In genomic region chr9:2755285-2755684, GRCh38 we compare ENCODE assay signal across 29 cellular contexts. TPM values are rescaled to one million over a fixed set of nuclear protein-coding genes. Genes with fewer than 3 reads are reported as not detected.
DNase-seq lines count a peak whose midpoint lies in the region; ATAC-seq and TF ChIP-seq lines count a peak whose summit lies in the region.
"Had no signal": no experiment of that assay in that cellular context is flagged by ENCODE, and none has a peak within 500 bp of the region (broad histone marks: within the 10 kb centered on the region; RNA-seq: fewer than 3 reads in every experiment).

No MANE protein-coding gene starts in this region.

- CTCF ChIA-PET in HEK293 (lab: Yijun Ruan, JAX), result interaction anchor here (0.6 to 1.3 kb wide), 2 partner anchors 27 to 265 kb away, joined by 4 to 5 read pairs; no protein-coding TSS in a partner anchor
- CTCF ChIA-PET in PC-3 (lab: Charles Lee), result no interaction called here

- no peak overlapping the region for H3K4me3 ChIP-seq in HEK293 (ENCODE audit: low read depth, low read length)
- H3K4me3 ChIP-seq in endodermal cell (ENCODE audit: low read length), result peak overlapping the region; percentile 70
- no peak overlapping the region for H3K4me3 ChIP-seq in PC-3 (ENCODE audit: low read length)
- H3K4me3 ChIP-seq: adrenal gland, heart right ventricle, psoas muscle had no signal

- no peaks in the 10 kb centered on the region for H3K27me3 Mint-ChIP-seq in endodermal cell (ENCODE audit: insufficient read depth)
- H3K27me3 Mint-ChIP-seq: memory B cell, type B pancreatic cell had no signal

- H3K9me3 Mint-ChIP-seq in endodermal cell, result peaks cover 26% of the 10 kb centered on the region

- H3K27ac Mint-ChIP-seq in endodermal cell, result no peak overlapping the region
- H3K27ac Mint-ChIP-seq: memory B cell, type B pancreatic cell had no signal

- no peak overlapping the region for H3K9ac ChIP-seq in endodermal cell (ENCODE audit: extremely low read depth, low read length, poor library complexity, severe bottlenecking)
- no peak overlapping the region for H3K9ac ChIP-seq in PC-3 (ENCODE audit: low read length)

- peaks cover 36% of the 10 kb centered on the region for H3K36me3 Mint-ChIP-seq in endodermal cell (ENCODE audit: low read depth)

- no peaks in the 10 kb centered on the region for H4K20me1 ChIP-seq in PC-3 (ENCODE audit: low read length)

- WGBS in endodermal cell (ENCODE audit: insufficient coverage in 1 of 2, insufficient read length in 1 of 2), 2 experiments, result 26% methylated on average over 1 of the region's 1 CpG; no CpG with 5 or more reads in 1 of the 2 experiments

- no peak overlapping the region for H2AFZ ChIP-seq in PC-3 (ENCODE audit: low read length)

- POLR2A ChIA-PET in HEK293 (lab: Yijun Ruan, JAX), result no interaction called here
- POLR2A ChIA-PET in PC-3 (lab: Charles Lee; ENCODE audit: unreplicated experiment), result no interaction called here

- no peak overlapping the region for H3K4me2 ChIP-seq in PC-3 (ENCODE audit: low read length)

- H3K27me3 ChIP-seq in endodermal cell (ENCODE audit: control insufficient read depth, insufficient read depth, low read length, poor library complexity, severe bottlenecking) (no peaks in the 10 kb centered on the region), PC-3 (ENCODE audit: low read length) (no peaks in the 10 kb centered on the region)
- H3K27me3 ChIP-seq: adrenal gland, brain microvascular endothelial cell, heart right ventricle, neutrophil had no signal

- ATAC-seq in PC-3, result no peak
- no peak for ATAC-seq in GM21723 (IDR thresholded peaks at IDR 0.05; ENCODE audit: unreplicated experiment)
- ATAC-seq: heart right ventricle, left cardiac atrium, psoas muscle had no signal

- TF ChIP-seq CTCF in HEK293 (tag by site-specific recombination; IDR thresholded peaks at IDR 0.05) (no peak), endodermal cell (conservative IDR thresholded peaks at IDR 0.05) (no peak), PC-3 (conservative IDR thresholded peaks at IDR 0.05; ENCODE audit: low read depth, low read length) (no peak)

- H3K79me2 ChIP-seq in PC-3 (ENCODE audit: low read length), result no peaks in the 10 kb centered on the region

- H3K36me3 ChIP-seq in HEK293 (ENCODE audit: control insufficient read depth in 2 of 2, insufficient read depth in 1 of 2, low read length in 2 of 2), result no peaks in the 10 kb centered on the region
- peaks cover 28% of the 10 kb centered on the region for H3K36me3 ChIP-seq in endodermal cell (ENCODE audit: control insufficient read depth, insufficient read depth, low read length)
- H3K36me3 ChIP-seq in PC-3 (ENCODE audit: low read depth, low read length), result no peaks in the 10 kb centered on the region
- H3K36me3 ChIP-seq: adrenal gland, brain microvascular endothelial cell, neutrophil had no signal

- H3K27ac ChIP-seq in HEK293 (ENCODE audit: extremely low read depth, low read depth, low read length) (no peak overlapping the region), endodermal cell (ENCODE audit: low read depth, low read length) (no peak overlapping the region), PC-3 (ENCODE audit: low read length) (no peak overlapping the region)
- H3K27ac ChIP-seq: adrenal gland, brain microvascular endothelial cell, heart right ventricle, neutrophil, psoas muscle had no signal

- DNase-seq in DMS 273 treated with DMSO at 0.1 percent for 48 hours (lab: John Stamatoyannopoulos, UW), result peak; percentile 23
- DNase-seq in NCI-H748 (lab: John Stamatoyannopoulos, UW; ENCODE audit: unreplicated experiment), result peak; percentile 90
- no peak for DNase-seq in endodermal cell
- DNase-seq in PC-3, result no peak
- no peak for DNase-seq in NCI-H2227 treated with DMSO at 0.1 percent for 48 hours (lab: John Stamatoyannopoulos, UW)
- DNase-seq: activated CD4-positive, alpha-beta T cell treated with anti-CD3 and anti-CD28 coated beads for 48 hours; activated naive CD4-positive, alpha-beta T cell treated with Interleukin-2 at 50 U/mL for 16 hours; activated T-cell treated with anti-CD3 and anti-CD28 coated beads, Interleukin-2, amount 50 U/mL, for 48 hours; adrenal gland; brain microvascular endothelial cell; effector CD4-positive, alpha-beta T cell; erythroblast; heart right ventricle; IMR-90; left cardiac atrium; NCI-H1105 treated with DMSO at 0.1 percent for 48 hours; psoas muscle; RPMI8226 had no signal

- no peaks in the 10 kb centered on the region for H3K9me2 ChIP-seq in PC-3 (replicated peaks; ENCODE audit: low read length)

- H3K9me3 ChIP-seq in HEK293 (ENCODE audit: control insufficient read depth, insufficient read depth, low read depth, low read length), result no peaks in the 10 kb centered on the region
- H3K9me3 ChIP-seq in endodermal cell (ENCODE audit: control insufficient read depth, low read length), result peaks cover 34% of the 10 kb centered on the region
- H3K9me3 ChIP-seq in PC-3 (ENCODE audit: low read length), result no peaks in the 10 kb centered on the region
- H3K9me3 ChIP-seq: adrenal gland, heart right ventricle, neutrophil, psoas muscle had no signal

- peaks cover 64% of the 10 kb centered on the region for H3K4me1 Mint-ChIP-seq in endodermal cell
- H3K4me1 Mint-ChIP-seq: memory B cell had no signal

- H3K4me1 ChIP-seq in HEK293 (ENCODE audit: control insufficient read depth, insufficient read depth, low read length), result no peaks in the 10 kb centered on the region
- H3K4me1 ChIP-seq in endodermal cell (ENCODE audit: control insufficient read depth, insufficient read depth, low read length), result peaks cover 20% of the 10 kb centered on the region
- no peaks in the 10 kb centered on the region for H3K4me1 ChIP-seq in PC-3 (ENCODE audit: insufficient read depth, low read length)
- H3K4me1 ChIP-seq: adrenal gland, psoas muscle had no signal

- no peak overlapping the region for H3K4me3 Mint-ChIP-seq in endodermal cell
- H3K4me3 Mint-ChIP-seq: memory B cell, type B pancreatic cell had no signal

- intact Hi-C loops in PC-3 (cut with micrococcal nuclease), result no loop called here

- BruUV-seq in PC-3 (replicated peaks; lab: Mats Ljungman, UMichigan), result no TSS peak

- no peaks in the 10 kb centered on the region for H3F3A ChIP-seq in PC-3 (ENCODE audit: low read length, unreplicated experiment)

TF ChIP-seq in HEK293, 187 proteins besides CTCF, POLR2A, EP300 and RAD21:
- TF ChIP-seq ZNF488 (tag by site-specific recombination; IDR thresholded peaks at IDR 0.05), result no peak
- 0 out of 2 replicates have a peak, but pooled peaks have one; percentile 11 for TF ChIP-seq TRIM28 (IDR thresholded peaks at IDR 0.05; ENCODE audit: borderline replicate concordance, low read length)
TF ChIP-seq in HEK293: peak in this region for 1.

RNA-seq across cellular contexts. Expression of gene KCNV2, which starts 38.0 kb away (rescaled TPM):
- total RNA-seq in endodermal cell (1 to 10 TPM; 1.2 to 2.0 TPM), PC-3 (2014; rRNA removed) (not detected in 2 replicates)
- polyA plus RNA-seq in endodermal cell (2013, experiment 1 of 2), result 0.18 TPM
- 0.29 TPM for polyA plus RNA-seq in endodermal cell (2013, experiment 2 of 2)
- total RNA-seq: adrenal gland; chondrocyte; fibroblast of villous mesenchyme; G401; heart right ventricle; IMR-90; left cardiac atrium; myocyte; psoas muscle; SK-MEL-5; T-helper 1 cell treated with Interleukin-12 subunit alpha and Interleukin-12 subunit beta and Interleukin-4 antibody, amounts not matched to agents 30 ng/mL and 1 ng/mL, for 36 hours had no signal
- polyA plus RNA-seq: adrenal gland, heart right ventricle, IMR-90, psoas muscle had no signal

Comparison
In these comparisons a context has a peak if more than half of its experiments do, and no peak if none do; other contexts are left out.
1. DNase-seq: peak in DMS 273 treated with DMSO at 0.1 percent for 48 hours (single experiment) and NCI-H748 (single experiment); none in endodermal cell (single experiment), PC-3 (single experiment) and NCI-H2227 treated with DMSO at 0.1 percent for 48 hours (single experiment).